In genomic region chrX:100995469-100995868, GRCh38 we compare ENCODE assay signal across 11 cellular contexts. TPM values are rescaled to one million over a fixed set of nuclear protein-coding genes. Genes with fewer than 3 reads are reported as not detected.
DNase-seq lines count a peak whose midpoint lies in the region; ATAC-seq, FAIRE-seq and TF ChIP-seq lines count a peak whose summit lies in the region.
"Had no signal": no experiment of that assay in that cellular context is flagged by ENCODE, and none has a peak within 500 bp of the region (broad histone marks: within the 10 kb centered on the region; RNA-seq: fewer than 3 reads in every experiment).

No MANE protein-coding gene starts in this region.

- DNase-seq in T-helper 2 cell treated with Interferon-gamma antibody and Interleukin-4, amounts not matched to agents 5 μg/mL and 100 μg/mL, for 36 hours (ENCODE audit: low spot score): peak; percentile 46
- no peak for DNase-seq in T-helper 2 cell
- peak; percentile 54 to 64 for DNase-seq in SJCRH30
- peak; percentile 92 for DNase-seq in fibroblast of mammary gland (ENCODE audit: low read depth)
- DNase-seq in stimulated activated CD4-positive, alpha-beta T cell treated with anti-CD3 and anti-CD28 coated beads, Interleukin-2, amount 100 ng/mL, for 48 hours: peak; percentile 7 to 13
- no peak for DNase-seq in HTR-8/SVneo (ENCODE audit: insufficient read length, low spot score)
- no peak for DNase-seq in osteocyte (ENCODE audit: extremely low spot score, unreplicated experiment)
- DNase-seq in naive thymus-derived CD8-positive, alpha-beta T cell: no peak
- DNase-seq: BE2C had no signal

- peaks cover 14% of the 10 kb centered on the region for H3K4me1 Mint-ChIP-seq in T-helper 2 cell treated with Interferon-gamma antibody and Interleukin-4, amounts not matched to agents 5 μg/mL and 100 μg/mL, for 36 hours (ENCODE audit: low read depth)
- H3K4me1 Mint-ChIP-seq in osteocyte (ENCODE audit: unreplicated experiment): no peaks in the 10 kb centered on the region
- H3K4me1 Mint-ChIP-seq in naive thymus-derived CD8-positive, alpha-beta T cell: no peaks in the 10 kb centered on the region

- no peaks in the 10 kb centered on the region for H3K9me3 ChIP-seq in SJCRH30 (replicated peaks)
- H3K9me3 ChIP-seq: BE2C, prostate gland had no signal

- H3K36me3 ChIP-seq in SJCRH30: no peaks in the 10 kb centered on the region
- H3K36me3 ChIP-seq: BE2C, prostate gland had no signal

- no peaks in the 10 kb centered on the region for H3K27me3 ChIP-seq in SJCRH30
- H3K27me3 ChIP-seq: BE2C had no signal

- H3K36me3 Mint-ChIP-seq in T-helper 2 cell treated with Interferon-gamma antibody and Interleukin-4, amounts not matched to agents 5 μg/mL and 100 μg/mL, for 36 hours (ENCODE audit: low read depth): peaks cover 6% of the 10 kb centered on the region
- H3K36me3 Mint-ChIP-seq in osteocyte (ENCODE audit: unreplicated experiment): peaks cover 8% of the 10 kb centered on the region
- peaks cover 0 to 44% (median 6%) of the 10 kb centered on the region in 3 donors for H3K36me3 Mint-ChIP-seq in naive thymus-derived CD8-positive, alpha-beta T cell

- H3K27me3 Mint-ChIP-seq in T-helper 2 cell treated with Interferon-gamma antibody and Interleukin-4, amounts not matched to agents 5 μg/mL and 100 μg/mL, for 36 hours (ENCODE audit: low read depth): no peaks in the 10 kb centered on the region
- no peaks in the 10 kb centered on the region for H3K27me3 Mint-ChIP-seq in osteocyte (ENCODE audit: unreplicated experiment)
- no peaks in the 10 kb centered on the region for H3K27me3 Mint-ChIP-seq in naive thymus-derived CD8-positive, alpha-beta T cell

- no peak overlapping the region for H3K27ac Mint-ChIP-seq in T-helper 2 cell treated with Interferon-gamma antibody and Interleukin-4, amounts not matched to agents 5 μg/mL and 100 μg/mL, for 36 hours
- no peak overlapping the region for H3K27ac Mint-ChIP-seq in osteocyte (ENCODE audit: unreplicated experiment)
- H3K27ac Mint-ChIP-seq in naive thymus-derived CD8-positive, alpha-beta T cell: no peak overlapping the region

- H3K9me3 Mint-ChIP-seq in T-helper 2 cell treated with Interferon-gamma antibody and Interleukin-4, amounts not matched to agents 5 μg/mL and 100 μg/mL, for 36 hours: no peaks in the 10 kb centered on the region
- peaks cover 18% of the 10 kb centered on the region for H3K9me3 Mint-ChIP-seq in osteocyte (ENCODE audit: unreplicated experiment)
- no peaks in the 10 kb centered on the region for H3K9me3 Mint-ChIP-seq in naive thymus-derived CD8-positive, alpha-beta T cell

- POLR2A ChIA-PET in naive thymus-derived CD8-positive, alpha-beta T cell (lab: Charles Lee): no interaction called here

- no peak for ATAC-seq in naive thymus-derived CD8-positive, alpha-beta T cell

- peak overlapping the region; percentile 73 for H3K27ac ChIP-seq in SJCRH30
- H3K27ac ChIP-seq: prostate gland had no signal

- no peak for TF ChIP-seq CTCF in fibroblast of mammary gland (conservative IDR thresholded peaks at IDR 0.05; ENCODE audit: control insufficient read depth, insufficient read depth, low read depth, low read length)
- no peak for TF ChIP-seq CTCF in osteocyte (IDR thresholded peaks at IDR 0.05)

- peaks cover 11% of the 10 kb centered on the region for H3K4me1 ChIP-seq in SJCRH30
- H3K4me1 ChIP-seq: BE2C, prostate gland had no signal

- no peak overlapping the region for H3K4me3 ChIP-seq in SJCRH30
- no peak overlapping the region for H3K4me3 ChIP-seq in fibroblast of mammary gland (ENCODE audit: control insufficient read depth, low read depth, low read length)
- H3K4me3 ChIP-seq: prostate gland had no signal

- H3K4me3 Mint-ChIP-seq in T-helper 2 cell treated with Interferon-gamma antibody and Interleukin-4, amounts not matched to agents 5 μg/mL and 100 μg/mL, for 36 hours: no peak overlapping the region
- no peak overlapping the region for H3K4me3 Mint-ChIP-seq in osteocyte (ENCODE audit: unreplicated experiment)
- no peak overlapping the region for H3K4me3 Mint-ChIP-seq in naive thymus-derived CD8-positive, alpha-beta T cell

- no peak for FAIRE-seq in HTR-8/SVneo (lab: Jason Lieb, UNC)

RNA-seq across cellular contexts. Expression of gene ARL13A, which starts 26.0 kb away (rescaled TPM):
- not detected in 2 replicates for total RNA-seq in SJCRH30 (2014; rRNA removed; shearing (Covaris generic))
- total RNA-seq in osteocyte: not detected in 2 replicates
- total RNA-seq in naive thymus-derived CD8-positive, alpha-beta T cell: not detected
- polyA plus RNA-seq in naive thymus-derived CD8-positive, alpha-beta T cell: not detected
- total RNA-seq: urinary bladder had no signal
- polyA plus RNA-seq: urinary bladder had no signal

RNA-seq across cellular contexts. Expression of gene TRMT2B, which starts 56.4 kb away (rescaled TPM):
- total RNA-seq in SJCRH30 (2014; rRNA removed; shearing (Covaris generic)): 15.4 and 16.4 TPM in 2 replicates
- total RNA-seq in osteocyte: 11.0 and 12.5 TPM in 2 replicates
- 10 to 100 TPM; 50.7 to 53.9 TPM for total RNA-seq in naive thymus-derived CD8-positive, alpha-beta T cell
- polyA plus RNA-seq in naive thymus-derived CD8-positive, alpha-beta T cell: 10 to 100 TPM; 42.0 to 49.1 (median 45.2) TPM

Comparison
In these comparisons a context has a peak if more than half of its experiments do, and no peak if none do; other contexts are left out.
1. DNase-seq: peak in T-helper 2 cell treated with Interferon-gamma antibody and Interleukin-4, amounts not matched to agents 5 μg/mL and 100 μg/mL, for 36 hours (single experiment), SJCRH30 (2 of 2), fibroblast of mammary gland (single experiment) and stimulated activated CD4-positive, alpha-beta T cell treated with anti-CD3 and anti-CD28 coated beads, Interleukin-2, amount 100 ng/mL, for 48 hours (2 of 2); none in T-helper 2 cell (0 of 5), HTR-8/SVneo (single experiment), osteocyte (single experiment) and naive thymus-derived CD8-positive, alpha-beta T cell (0 of 10).